Comparison of ENCODE assay signal across 9 cellular contexts in genomic region chr9:35945341-35946018, GRCh38. TPM values are rescaled to one million over a fixed set of nuclear protein-coding genes. Genes with fewer than 3 reads are reported as not detected.
DNase-seq lines count a peak whose midpoint lies in the region; ATAC-seq and TF ChIP-seq lines count a peak whose summit lies in the region.
"Had no signal": no experiment of that assay in that cellular context is flagged by ENCODE, and none has a peak within 500 bp of the region (broad histone marks: within the 10 kb centered on the region; RNA-seq: fewer than 3 reads in every experiment).

No MANE protein-coding gene starts in this region.

- peaks cover 20% of the 10 kb centered on the region for H3K4me1 Mint-ChIP-seq in activated CD8-positive, alpha-beta T cell treated with anti-CD3 and anti-CD28 coated beads for 36 hours (ENCODE audit: low read depth)

- H3K27me3 ChIP-seq in H7 (ENCODE audit: control insufficient read depth, insufficient read depth, low read length), result peaks cover 8% of the 10 kb centered on the region
- no peaks in the 10 kb centered on the region for H3K27me3 ChIP-seq in effector memory CD4-positive, alpha-beta T cell (replicated peaks; ENCODE audit: control insufficient read depth, insufficient read depth, low read length, poor library complexity, severe bottlenecking)
- peaks cover 4% of the 10 kb centered on the region for H3K27me3 ChIP-seq in mesendoderm (ENCODE audit: insufficient read depth, low read length, poor library complexity)

- H3K9ac ChIP-seq in mesendoderm (ENCODE audit: low read length), result no peak overlapping the region

- H3K18ac ChIP-seq in mesendoderm (ENCODE audit: low read length), result no peak overlapping the region

- H3K4ac ChIP-seq in mesendoderm (ENCODE audit: low read depth, low read length), result no peak overlapping the region

- H3K79me2 ChIP-seq in mesendoderm (ENCODE audit: control insufficient read depth, insufficient read depth, low read length), result no peaks in the 10 kb centered on the region

- no peak overlapping the region for H3K27ac ChIP-seq in effector memory CD4-positive, alpha-beta T cell (ENCODE audit: insufficient read depth, low read length, poor library complexity, severe bottlenecking)
- H3K27ac ChIP-seq in mesendoderm (ENCODE audit: low read depth, low read length), result no peak overlapping the region

- peaks cover 38% of the 10 kb centered on the region for H3K4me1 ChIP-seq in effector memory CD4-positive, alpha-beta T cell (ENCODE audit: control insufficient read depth, insufficient read depth, low read length, poor library complexity, severe bottlenecking)
- peaks cover 2% of the 10 kb centered on the region for H3K4me1 ChIP-seq in mesendoderm (ENCODE audit: control insufficient read depth, low read depth, low read length)

- H3K23ac ChIP-seq in mesendoderm (ENCODE audit: low read length), result no peak overlapping the region

- no peaks in the 10 kb centered on the region for H3K79me1 ChIP-seq in mesendoderm (ENCODE audit: low read length)

- peak overlapping the region; percentile 91 for H4K8ac ChIP-seq in mesendoderm (ENCODE audit: low read depth, low read length)

- H3K27me3 Mint-ChIP-seq in activated CD8-positive, alpha-beta T cell treated with anti-CD3 and anti-CD28 coated beads for 36 hours, result no peaks in the 10 kb centered on the region

- H2AK5ac ChIP-seq in mesendoderm (ENCODE audit: low read length), result no peak overlapping the region

- H2BK120ac ChIP-seq in mesendoderm (ENCODE audit: low read depth, low read length), result no peak overlapping the region

- H3K4me3 ChIP-seq in H7 (ENCODE audit: insufficient read depth, low read depth, low read length) (no peak overlapping the region), mesendoderm (ENCODE audit: low read length) (no peak overlapping the region)
- H3K4me3 ChIP-seq in effector memory CD4-positive, alpha-beta T cell (ENCODE audit: insufficient read depth, low read depth, low read length, poor library complexity, severe bottlenecking), result peak overlapping the region; percentile 3

- no peaks in the 10 kb centered on the region for H3K36me3 Mint-ChIP-seq in activated CD8-positive, alpha-beta T cell treated with anti-CD3 and anti-CD28 coated beads for 36 hours (ENCODE audit: low read depth)
- H3K36me3 Mint-ChIP-seq: IgD-negative memory B cell had no signal

- ATAC-seq in activated CD8-positive, alpha-beta T cell treated with anti-CD3 and anti-CD28 coated beads for 36 hours, result peak; percentile 79
- no peak for ATAC-seq in GM18867 (IDR thresholded peaks at IDR 0.05; ENCODE audit: unreplicated experiment)

- CTCF ChIA-PET in activated CD8-positive, alpha-beta T cell treated with anti-CD3 and anti-CD28 coated beads for 36 hours (lab: Charles Lee), result interaction anchor here (0.6 to 9.4 kb wide), 34 partner anchors 9 to 400 kb away, joined by 3 to 147 read pairs (median 4); partner anchors contain the start of genes HRCT1, OR2S2 and SPAAR

- H3K9me3 ChIP-seq in effector memory CD4-positive, alpha-beta T cell (ENCODE audit: control insufficient read depth, low read length), result no peaks in the 10 kb centered on the region

- DNase-seq in Ammon's horn (ENCODE audit: low spot score), result peak; percentile 79
- DNase-seq in H7, result peak; percentile 77
- DNase-seq in NCI-H69 (lab: John Stamatoyannopoulos, UW), result peak; percentile 90
- peak; percentile 81 for DNase-seq in activated CD8-positive, alpha-beta T cell treated with anti-CD3 and anti-CD28 coated beads for 36 hours
- DNase-seq in effector memory CD4-positive, alpha-beta T cell, result peak in 2 of 3 donors; percentile 19 to 40
- DNase-seq in mesendoderm, result peak; percentile 92
- DNase-seq in stimulated activated CD8-positive, alpha-beta memory T cell treated with anti-CD3 and anti-CD28 coated beads, Interleukin-2, amount 100 ng/mL, for 48 hours (ENCODE audit: low read depth in 2 of 2), result peak; percentile 47 to 57

- H4K5ac ChIP-seq in mesendoderm (ENCODE audit: low read length), result peak overlapping the region; percentile 8

- H3K36me3 ChIP-seq in H7 (replicated peaks; ENCODE audit: control insufficient read depth, insufficient read depth, low read length), result no peaks in the 10 kb centered on the region
- H3K36me3 ChIP-seq in effector memory CD4-positive, alpha-beta T cell (ENCODE audit: control insufficient read depth, insufficient read depth, low read length), result no peaks in the 10 kb centered on the region
- H3K36me3 ChIP-seq in mesendoderm (ENCODE audit: control insufficient read depth, insufficient read depth, low read length), result no peaks in the 10 kb centered on the region

- intact Hi-C loops in activated CD8-positive, alpha-beta T cell treated with anti-CD3 and anti-CD28 coated beads for 36 hours (cut with micrococcal nuclease), result no loop called here

- H2BK15ac ChIP-seq in mesendoderm (replicated peaks; ENCODE audit: low read depth), result no peak overlapping the region

- H3K4me2 ChIP-seq in mesendoderm (ENCODE audit: low read length), result no peak overlapping the region

- no peak overlapping the region for H3K4me3 Mint-ChIP-seq in activated CD8-positive, alpha-beta T cell treated with anti-CD3 and anti-CD28 coated beads for 36 hours

- no CpG with 5 or more reads among the region's 10 CpGs for WGBS in mesendoderm (ENCODE audit: extremely low coverage, insufficient coverage, low lambda C conversion rate)

- no peak overlapping the region for H3K27ac Mint-ChIP-seq in activated CD8-positive, alpha-beta T cell treated with anti-CD3 and anti-CD28 coated beads for 36 hours
- H3K27ac Mint-ChIP-seq: IgD-negative memory B cell had no signal

- POLR2A ChIA-PET in activated CD8-positive, alpha-beta T cell treated with anti-CD3 and anti-CD28 coated beads for 36 hours (lab: Charles Lee), result no interaction called here

- no peak overlapping the region for H2BK5ac ChIP-seq in mesendoderm (ENCODE audit: low read length)

- peak; percentile 96 for TF ChIP-seq CTCF in activated CD8-positive, alpha-beta T cell treated with anti-CD3 and anti-CD28 coated beads for 36 hours (IDR thresholded peaks at IDR 0.05)

- H3K56ac ChIP-seq in mesendoderm (ENCODE audit: low read length), result no peak overlapping the region

- H3K9me3 Mint-ChIP-seq in activated CD8-positive, alpha-beta T cell treated with anti-CD3 and anti-CD28 coated beads for 36 hours, result no peaks in the 10 kb centered on the region
- H3K9me3 Mint-ChIP-seq: IgD-negative memory B cell had no signal

RNA-seq across cellular contexts. Expression of gene OR2S2, which starts 12.5 kb away (rescaled TPM):
- not detected in 2 replicates for total RNA-seq in H7 (2014; rRNA removed; shearing (Covaris generic))
- not detected for total RNA-seq in activated CD8-positive, alpha-beta T cell treated with anti-CD3 and anti-CD28 coated beads for 36 hours
- not detected for polyA plus RNA-seq in mesendoderm (2013, experiment 1 of 2)
- not detected for polyA plus RNA-seq in mesendoderm (2013, experiment 2 of 2)
- polyA plus RNA-seq: IgD-negative memory B cell had no signal

RNA-seq across cellular contexts. Expression of gene SPAAR, which starts 36.2 kb away (rescaled TPM):
- total RNA-seq in H7 (2014; rRNA removed; shearing (Covaris generic)), result 0.07 TPM in 1 of 2 replicates, not detected in the other
- not detected for total RNA-seq in activated CD8-positive, alpha-beta T cell treated with anti-CD3 and anti-CD28 coated beads for 36 hours
- 0.60 TPM for polyA plus RNA-seq in mesendoderm (2013, experiment 1 of 2)
- polyA plus RNA-seq in mesendoderm (2013, experiment 2 of 2), result 0.73 TPM
- polyA plus RNA-seq: IgD-negative memory B cell had no signal

RNA-seq across cellular contexts. Expression of gene HRCT1, which starts 39.5 kb away (rescaled TPM):
- total RNA-seq in H7 (2014; rRNA removed; shearing (Covaris generic)), result 0.21 TPM in 1 of 2 replicates, not detected in the other
- not detected for total RNA-seq in activated CD8-positive, alpha-beta T cell treated with anti-CD3 and anti-CD28 coated beads for 36 hours
- polyA plus RNA-seq in mesendoderm (2013, experiment 1 of 2), result not detected
- not detected for polyA plus RNA-seq in mesendoderm (2013, experiment 2 of 2)
- polyA plus RNA-seq: IgD-negative memory B cell had no signal

Comparison
In these comparisons a context has a peak if more than half of its experiments do, and no peak if none do; other contexts are left out.
1. DNase-seq: peak in every context shown above with its lines; median percentile 92 in mesendoderm; 90 in NCI-H69; 81 in activated CD8-positive, alpha-beta T cell treated with anti-CD3 and anti-CD28 coated beads for 36 hours; 79 in Ammon's horn; 77 in H7; 52 in stimulated activated CD8-positive, alpha-beta memory T cell treated with anti-CD3 and anti-CD28 coated beads, Interleukin-2, amount 100 ng/mL, for 48 hours; 30 in effector memory CD4-positive, alpha-beta T cell.